ENCODE assay signal across 8 cellular contexts in the genomic region with DNA sequence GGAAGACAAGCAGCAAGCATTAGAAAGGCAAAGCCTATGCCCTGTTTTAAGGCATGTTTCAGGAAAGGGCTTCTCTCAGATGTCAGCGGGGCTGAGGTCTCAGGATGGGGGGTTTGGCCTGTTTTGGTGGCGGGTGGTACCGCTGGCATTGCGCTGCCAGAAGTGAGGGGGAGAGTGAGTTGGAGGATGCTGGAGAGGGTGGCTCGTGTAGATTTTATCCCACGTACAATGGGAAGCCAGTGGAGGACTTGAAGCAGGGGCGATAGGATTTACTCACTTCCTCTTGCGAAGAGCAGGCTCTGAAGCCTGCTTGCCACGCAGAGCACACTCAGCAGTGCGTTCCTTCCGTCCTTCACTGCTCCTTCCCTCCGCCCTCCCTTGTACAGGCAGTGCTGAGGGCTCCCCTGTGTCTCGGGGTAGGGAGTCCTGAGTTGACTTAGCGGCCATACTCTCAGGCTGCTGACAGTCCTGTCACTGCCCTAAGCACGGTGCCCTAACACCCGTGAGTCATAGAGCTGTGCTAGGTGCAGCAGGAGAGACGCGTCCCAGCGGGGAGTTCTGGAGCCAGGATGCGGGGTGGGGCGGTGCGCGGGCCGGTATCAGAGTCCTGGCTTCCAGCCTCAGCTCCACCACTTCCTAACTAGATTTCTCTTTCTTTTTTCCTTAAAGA.
DNase-seq lines count a peak whose midpoint lies in the region; ATAC-seq, FAIRE-seq and TF ChIP-seq lines count a peak whose summit lies in the region.

No MANE protein-coding gene starts in this region.

- peak; percentile 18 for FAIRE-seq in GM19239 (lab: Jason Lieb, UNC)

- H3K4me3 ChIP-seq in HUES6 (ENCODE audit: low read depth, low read length) (peak overlapping the region; percentile 63), cardiac muscle cell (no peak overlapping the region)

- peaks cover 50% of the 10 kb centered on the region for H3K27me3 ChIP-seq in HUES6 (ENCODE audit: control insufficient read depth, insufficient read depth, low read length)
- no peaks in the 10 kb centered on the region for H3K27me3 ChIP-seq in cardiac muscle cell

- H3K36me3 Mint-ChIP-seq in activated T-helper 17 cell treated with anti-CD3 and anti-CD28 coated beads, Interleukin-2, amount 50 U/mL, for 72 hours (ENCODE audit: low read depth): no peaks in the 10 kb centered on the region
- H3K36me3 Mint-ChIP-seq in progenitor cell of endocrine pancreas (ENCODE audit: insufficient read depth): no peaks in the 10 kb centered on the region

- H3K27ac ChIP-seq in HUES6 (ENCODE audit: low read depth, low read length) (no peak overlapping the region), cardiac muscle cell (no peak overlapping the region)

- peak; percentile 43 for DNase-seq in GM19239 (ENCODE audit: insufficient read length, low spot score)
- DNase-seq in cardiac muscle cell (ENCODE audit: low read depth in 1 of 2, low spot score in 1 of 2): peak; percentile 69 to 74
- DNase-seq in progenitor cell of endocrine pancreas (ENCODE audit: low spot score, unreplicated experiment): no peak
- DNase-seq in NCI-H2227 (lab: John Stamatoyannopoulos, UW; ENCODE audit: unreplicated experiment): no peak
- DNase-seq in SW 1271 (lab: John Stamatoyannopoulos, UW): no peak
- DNase-seq in NCI-H226: no peak

- H3K27me3 Mint-ChIP-seq in activated T-helper 17 cell treated with anti-CD3 and anti-CD28 coated beads, Interleukin-2, amount 50 U/mL, for 72 hours: no peaks in the 10 kb centered on the region
- H3K27me3 Mint-ChIP-seq in progenitor cell of endocrine pancreas: peaks cover 3% of the 10 kb centered on the region

- peaks cover 10% of the 10 kb centered on the region for H3K4me1 Mint-ChIP-seq in activated T-helper 17 cell treated with anti-CD3 and anti-CD28 coated beads, Interleukin-2, amount 50 U/mL, for 72 hours
- H3K4me1 Mint-ChIP-seq in progenitor cell of endocrine pancreas (ENCODE audit: low read depth): peaks cover 19% of the 10 kb centered on the region

- no peaks in the 10 kb centered on the region for H3K36me3 ChIP-seq in HUES6 (ENCODE audit: control insufficient read depth, insufficient read depth, low read length)
- no peaks in the 10 kb centered on the region for H3K36me3 ChIP-seq in cardiac muscle cell

- H3K9me3 ChIP-seq in HUES6 (ENCODE audit: control insufficient read depth, insufficient read depth, low read depth, low read length) (no peaks in the 10 kb centered on the region), cardiac muscle cell (ENCODE audit: low read depth) (no peaks in the 10 kb centered on the region)

- ATAC-seq in activated T-helper 17 cell treated with anti-CD3 and anti-CD28 coated beads, Interleukin-2, amount 50 U/mL, for 72 hours (replicated peaks): peak; percentile 95

- H3K9me3 Mint-ChIP-seq in activated T-helper 17 cell treated with anti-CD3 and anti-CD28 coated beads, Interleukin-2, amount 50 U/mL, for 72 hours: no peaks in the 10 kb centered on the region
- H3K9me3 Mint-ChIP-seq in progenitor cell of endocrine pancreas (ENCODE audit: low read depth): no peaks in the 10 kb centered on the region

- H3K4me1 ChIP-seq in HUES6 (ENCODE audit: control insufficient read depth, insufficient read depth, low read length) (peaks cover 14% of the 10 kb centered on the region; the same call in 1 of the 2 replicates), cardiac muscle cell (ENCODE audit: low read depth) (no peaks in the 10 kb centered on the region)

- H3K4me3 Mint-ChIP-seq in activated T-helper 17 cell treated with anti-CD3 and anti-CD28 coated beads, Interleukin-2, amount 50 U/mL, for 72 hours: peak overlapping the region; percentile 79
- peak overlapping the region; percentile 58 for H3K4me3 Mint-ChIP-seq in progenitor cell of endocrine pancreas (ENCODE audit: low read depth)

- H3K27ac Mint-ChIP-seq in activated T-helper 17 cell treated with anti-CD3 and anti-CD28 coated beads, Interleukin-2, amount 50 U/mL, for 72 hours: peak overlapping the region; percentile 86
- H3K27ac Mint-ChIP-seq in progenitor cell of endocrine pancreas: peak overlapping the region; percentile 3

- H3K9ac ChIP-seq in HUES6 (ENCODE audit: low read length): peak overlapping the region; percentile 20

- no peak for TF ChIP-seq CTCF in cardiac muscle cell (IDR thresholded peaks at IDR 0.05; ENCODE audit: low read depth, low read length)
- TF ChIP-seq CTCF in progenitor cell of endocrine pancreas (IDR thresholded peaks at IDR 0.05; ENCODE audit: unreplicated experiment): no peak

Comparison
In these comparisons a context has a peak if more than half of its experiments do, and no peak if none do; other contexts are left out.
1. DNase-seq: peak in GM19239 (single experiment) and cardiac muscle cell (2 of 2); none in progenitor cell of endocrine pancreas (single experiment), NCI-H2227 (single experiment), SW 1271 (0 of 2) and NCI-H226 (single experiment).